In genomic region chr3:49812916-49813496, GRCh38 we compare ENCODE assay signal across 7 cellular contexts. TPM values are rescaled to one million over a fixed set of nuclear protein-coding genes. Genes with fewer than 3 reads are reported as not detected.
A peak's percentile ranks its signal among the peaks of the same experiment; 100 is the strongest.
DNase-seq lines count a peak whose midpoint lies in the region; ATAC-seq and TF ChIP-seq lines count a peak whose summit lies in the region.
"Had no signal": no experiment of that assay in that cellular context is flagged by ENCODE, and none has a peak within 500 bp of the region (broad histone marks: within the 10 kb centered on the region; RNA-seq: fewer than 3 reads in every experiment).

No MANE protein-coding gene starts in this region.

- H3K4me1 ChIP-seq in BLaER1 (peaks cover 85% of the 10 kb centered on the region), lower lobe of right lung (peaks cover 46% of the 10 kb centered on the region)

- peak overlapping the region; percentile 97 for H3K4me2 ChIP-seq in BLaER1

- peak overlapping the region; percentile 92 for H3K4me3 Mint-ChIP-seq in activated T-helper 2 cell treated with anti-CD3 and anti-CD28 coated beads, Interferon-gamma antibody, Interleukin-2, Interleukin-4, amounts not matched to agents 10 μg/mL and 5 μg/mL and 100 μg/mL, durations not matched to agents 14 hours and 24 hours and 36 hours (ENCODE audit: low read depth)

- H3K4me3 ChIP-seq in BLaER1, result peak overlapping the region; percentile 62
- peak overlapping the region; percentile 67 for H3K4me3 ChIP-seq in lower lobe of right lung

- H3K36me3 ChIP-seq in BLaER1, result peaks cover 46% of the 10 kb centered on the region
- H3K36me3 ChIP-seq in lower lobe of right lung, result peaks cover 41% of the 10 kb centered on the region

- TF ChIP-seq CTCF in lower lobe of right lung (IDR thresholded peaks at IDR 0.05), result no peak

- H3K27ac ChIP-seq in BLaER1, result peak overlapping the region; percentile 100
- H3K27ac ChIP-seq in lower lobe of right lung, result peak overlapping the region; percentile 90

- H3K27me3 ChIP-seq in BLaER1, result no peaks in the 10 kb centered on the region
- no peaks in the 10 kb centered on the region for H3K27me3 ChIP-seq in lower lobe of right lung (ENCODE audit: low read depth)

- ATAC-seq in lower lobe of right lung (peak; percentile 83 to 89), GM18907 (IDR thresholded peaks at IDR 0.05; ENCODE audit: unreplicated experiment) (no peak), GM21576 (IDR thresholded peaks at IDR 0.05; ENCODE audit: unreplicated experiment) (no peak)

- no peak for DNase-seq in activated T-helper 2 cell treated with anti-CD3 and anti-CD28 coated beads, Interferon-gamma antibody, Interleukin-2, Interleukin-4, amounts not matched to agents 10 μg/mL and 5 μg/mL and 100 μg/mL, durations not matched to agents 14 hours and 24 hours and 36 hours (ENCODE audit: low spot score)
- DNase-seq in lower lobe of right lung, result peak; percentile 71
- DNase-seq in iPS-NIHi7 (ENCODE audit: extremely low spot score), result no peak
- DNase-seq: stimulated activated CD4-positive, alpha-beta T cell treated with anti-CD3 and anti-CD28 coated beads, Interleukin-1b, Interleukin-23, amount 100 ng/mL, for 48 hours had no signal

- H3K9me3 Mint-ChIP-seq in activated T-helper 2 cell treated with anti-CD3 and anti-CD28 coated beads, Interferon-gamma antibody, Interleukin-2, Interleukin-4, amounts not matched to agents 10 μg/mL and 5 μg/mL and 100 μg/mL, durations not matched to agents 14 hours and 24 hours and 36 hours, result no peaks in the 10 kb centered on the region

- peak overlapping the region; percentile 91 for H3K27ac Mint-ChIP-seq in activated T-helper 2 cell treated with anti-CD3 and anti-CD28 coated beads, Interferon-gamma antibody, Interleukin-2, Interleukin-4, amounts not matched to agents 10 μg/mL and 5 μg/mL and 100 μg/mL, durations not matched to agents 14 hours and 24 hours and 36 hours

- peak overlapping the region; percentile 74 for H3K9ac ChIP-seq in BLaER1

- no peaks in the 10 kb centered on the region for H3K27me3 Mint-ChIP-seq in activated T-helper 2 cell treated with anti-CD3 and anti-CD28 coated beads, Interferon-gamma antibody, Interleukin-2, Interleukin-4, amounts not matched to agents 10 μg/mL and 5 μg/mL and 100 μg/mL, durations not matched to agents 14 hours and 24 hours and 36 hours (ENCODE audit: low read depth)

- intact Hi-C loops in activated T-helper 2 cell treated with anti-CD3 and anti-CD28 coated beads, Interferon-gamma antibody, Interleukin-2, Interleukin-4, amounts not matched to agents 10 μg/mL and 5 μg/mL and 100 μg/mL, durations not matched to agents 14 hours and 24 hours and 36 hours (cut with micrococcal nuclease), result loop anchor here (2.0 kb wide), 1 partner anchor 44 kb away; the partner anchor contains the start of gene TRAIP
- intact Hi-C loops in lower lobe of right lung (cut with DNase I), result no loop called here

- no peaks in the 10 kb centered on the region for H4K20me1 ChIP-seq in BLaER1

- H3K36me3 Mint-ChIP-seq in activated T-helper 2 cell treated with anti-CD3 and anti-CD28 coated beads, Interferon-gamma antibody, Interleukin-2, Interleukin-4, amounts not matched to agents 10 μg/mL and 5 μg/mL and 100 μg/mL, durations not matched to agents 14 hours and 24 hours and 36 hours (ENCODE audit: low read depth), result peaks cover 18% of the 10 kb centered on the region

- peaks cover 23% of the 10 kb centered on the region for H3K4me1 Mint-ChIP-seq in activated T-helper 2 cell treated with anti-CD3 and anti-CD28 coated beads, Interferon-gamma antibody, Interleukin-2, Interleukin-4, amounts not matched to agents 10 μg/mL and 5 μg/mL and 100 μg/mL, durations not matched to agents 14 hours and 24 hours and 36 hours (ENCODE audit: low read depth)

- H3K9me3 ChIP-seq in BLaER1 (no peaks in the 10 kb centered on the region), lower lobe of right lung (no peaks in the 10 kb centered on the region)

RNA-seq across cellular contexts. Expression of gene UBA7, which starts 0.7 kb away (rescaled TPM):
- 92.0 and 95.7 TPM in 2 replicates for total RNA-seq in activated T-helper 2 cell treated with anti-CD3 and anti-CD28 coated beads, Interferon-gamma antibody, Interleukin-2, Interleukin-4, amounts not matched to agents 10 μg/mL and 5 μg/mL and 100 μg/mL, durations not matched to agents 14 hours and 24 hours and 36 hours
- total RNA-seq in lower lobe of right lung, result 128 TPM

RNA-seq across cellular contexts. Expression of gene INKA1, which starts 9.9 kb away (rescaled TPM):
- total RNA-seq in activated T-helper 2 cell treated with anti-CD3 and anti-CD28 coated beads, Interferon-gamma antibody, Interleukin-2, Interleukin-4, amounts not matched to agents 10 μg/mL and 5 μg/mL and 100 μg/mL, durations not matched to agents 14 hours and 24 hours and 36 hours, result 1.2 and 2.3 TPM in 2 replicates
- 5.3 TPM for total RNA-seq in lower lobe of right lung

RNA-seq across cellular contexts. Expression of gene CDHR4, which starts 13.3 kb away (rescaled TPM):
- 0.16 TPM in 1 of 2 replicates, not detected in the other for total RNA-seq in activated T-helper 2 cell treated with anti-CD3 and anti-CD28 coated beads, Interferon-gamma antibody, Interleukin-2, Interleukin-4, amounts not matched to agents 10 μg/mL and 5 μg/mL and 100 μg/mL, durations not matched to agents 14 hours and 24 hours and 36 hours
- 9.6 TPM for total RNA-seq in lower lobe of right lung

RNA-seq across cellular contexts. Expression of gene IP6K1, which starts 26.7 kb away (rescaled TPM):
- 36.9 and 40.7 TPM in 2 replicates for total RNA-seq in activated T-helper 2 cell treated with anti-CD3 and anti-CD28 coated beads, Interferon-gamma antibody, Interleukin-2, Interleukin-4, amounts not matched to agents 10 μg/mL and 5 μg/mL and 100 μg/mL, durations not matched to agents 14 hours and 24 hours and 36 hours
- total RNA-seq in lower lobe of right lung, result 37.5 TPM

RNA-seq across cellular contexts. Expression of gene TRAIP, which starts 43.4 kb away (rescaled TPM):
- total RNA-seq in activated T-helper 2 cell treated with anti-CD3 and anti-CD28 coated beads, Interferon-gamma antibody, Interleukin-2, Interleukin-4, amounts not matched to agents 10 μg/mL and 5 μg/mL and 100 μg/mL, durations not matched to agents 14 hours and 24 hours and 36 hours, result 21.0 and 26.6 TPM in 2 replicates
- total RNA-seq in lower lobe of right lung, result 3.0 TPM

Comparison
In these comparisons a context has a peak if more than half of its experiments do, and no peak if none do; other contexts are left out.
1. ATAC-seq: peak in lower lobe of right lung (2 of 2); none in GM18907 (single experiment) and GM21576 (single experiment).